8 cellular contexts compared by ENCODE assay signal in the genomic region with DNA sequence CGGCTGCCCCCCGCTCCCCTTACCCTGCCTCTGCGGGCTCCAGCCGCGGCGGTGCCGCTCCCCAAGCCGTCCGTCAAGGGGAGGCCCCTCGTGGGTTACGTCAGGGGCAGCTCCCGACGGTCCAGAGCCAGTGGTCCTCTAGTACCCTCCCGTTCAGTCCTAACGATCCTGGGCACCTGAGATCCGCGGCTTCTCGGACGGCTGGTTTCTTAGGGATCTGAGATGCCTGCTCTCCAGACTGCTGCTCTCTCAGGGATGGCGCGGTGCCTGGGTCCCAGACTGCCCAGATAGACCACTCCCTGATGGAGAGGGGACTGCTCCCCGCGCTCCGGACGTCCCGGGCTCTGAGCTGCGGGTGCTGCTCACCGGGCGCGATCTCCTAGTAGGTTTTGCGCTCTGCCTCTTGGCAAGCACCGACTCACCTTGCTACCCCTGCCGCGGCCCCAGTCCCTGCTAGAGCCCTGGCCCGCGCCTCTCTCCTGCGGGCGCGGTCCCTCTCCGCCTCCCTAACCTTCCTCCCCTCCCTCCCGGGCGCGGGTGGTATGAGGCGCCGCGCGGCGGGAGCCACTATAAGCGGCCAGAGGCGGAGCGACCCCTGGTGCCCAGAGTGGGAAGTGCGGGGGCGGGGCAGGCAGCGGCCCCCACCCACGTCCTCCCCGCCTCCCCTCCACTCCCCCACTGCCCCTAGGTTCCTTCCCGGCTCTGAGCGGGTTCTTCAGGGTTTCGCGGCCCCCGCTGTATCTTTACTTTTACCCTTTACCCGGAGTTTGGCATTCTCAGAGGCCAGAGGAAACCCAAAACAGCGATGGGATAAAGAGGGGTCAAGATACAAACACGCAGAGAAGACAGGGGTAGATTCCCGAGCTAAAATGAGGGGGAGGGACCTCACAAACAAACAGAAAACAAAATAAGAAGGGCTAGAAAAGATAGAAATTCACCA. TPM values are rescaled to one million over a fixed set of nuclear protein-coding genes. Genes with fewer than 3 reads are reported as not detected.
DNase-seq lines count a peak whose midpoint lies in the region; TF ChIP-seq lines count a peak whose summit lies in the region.

A gene (minus strand): TSS at position 544 of the 940 bp plus-strand sequence. CDS start 711 bp downstream, outside the sequence.

- peak within 1 kb of the TSS; percentile 77 for H3K4me2 ChIP-seq in OCI-LY7 (ENCODE audit: low read length)

- H3K36me3 ChIP-seq in OCI-LY7 (ENCODE audit: insufficient read depth, low read length): no peaks in the 10 kb centered on the region; the same call in 1 of the 2 replicates
- no peaks in the 10 kb centered on the region for H3K36me3 ChIP-seq in esophagus muscularis mucosa

- POLR2A ChIA-PET in OCI-LY7 (lab: Charles Lee): interaction anchor here (1.4 kb wide), 1 partner anchor 14 kb away, joined by 3 read pairs; a partner anchor contains a TSS

- WGBS in esophagus muscularis mucosa: 2% methylated on average over 28 of the region's 65 CpGs

- H3K9me2 ChIP-seq in OCI-LY7 (ENCODE audit: insufficient read depth, low read length): no peaks in the 10 kb centered on the region

- peak; percentile 76 to 92 (median 80) for DNase-seq in NCI-H1417 (lab: John Stamatoyannopoulos, UW)
- DNase-seq in NCI-H1417 treated with DMSO at 0.1 percent for 48 hours (lab: John Stamatoyannopoulos, UW): no peak
- peak; percentile 79 for DNase-seq in HT1080 (ENCODE audit: low read depth)
- DNase-seq in OCI-LY7 (ENCODE audit: low spot score): peak; percentile 82
- peak; percentile 82 for DNase-seq in activated T-cell treated with anti-CD3 and anti-CD28 coated beads for 48 hours (ENCODE audit: low read depth)
- peak; percentile 93 for DNase-seq in esophagus muscularis mucosa (ENCODE audit: extremely low spot score)
- peak; percentile 80 for DNase-seq in myocyte (ENCODE audit: low read depth)
- peak; percentile 83 for DNase-seq in stimulated activated CD8-positive, alpha-beta memory T cell treated with anti-CD3 and anti-CD28 coated beads, Interleukin-7, amount 100 ng/mL, for 24 hours (ENCODE audit: low read depth)

- peak; percentile 92 for TF ChIP-seq CTCF in OCI-LY7 (conservative IDR thresholded peaks at IDR 0.05; ENCODE audit: low read length)
- TF ChIP-seq CTCF in esophagus muscularis mucosa (IDR thresholded peaks at IDR 0.05): peak in 2 of 3 experiments; percentile 79 to 94

- no peak for TF ChIP-seq POLR2A in esophagus muscularis mucosa (IDR thresholded peaks at IDR 0.05; ENCODE audit: low read depth)

- no peaks in the 10 kb centered on the region for H3K9me3 ChIP-seq in OCI-LY7 (ENCODE audit: low read length)
- no peaks in the 10 kb centered on the region for H3K9me3 ChIP-seq in esophagus muscularis mucosa

- no peak for TF ChIP-seq EP300 in esophagus muscularis mucosa (IDR thresholded peaks at IDR 0.05)

- no peaks in the 10 kb centered on the region for H3K79me2 ChIP-seq in OCI-LY7 (ENCODE audit: insufficient read depth, low read depth, low read length)

- peaks cover 11% of the 10 kb centered on the region for H3K4me1 ChIP-seq in OCI-LY7 (ENCODE audit: insufficient read depth, low read length, poor library complexity, severe bottlenecking)
- H3K4me1 ChIP-seq in esophagus muscularis mucosa: peaks cover 1 to 42% (median 27%) of the 10 kb centered on the region in 4 donors

- H3K27ac ChIP-seq in OCI-LY7 (ENCODE audit: low read depth, low read length, poor library complexity, severe bottlenecking) (no peak within 1 kb of the TSS), esophagus muscularis mucosa (replicated peaks in 1 of 4) (no peak within 1 kb of the TSS)

- CTCF ChIA-PET in OCI-LY7 (lab: Charles Lee; ENCODE audit: unreplicated experiment): no interaction called here

- peak within 1 kb of the TSS; percentile 78 for H2AFZ ChIP-seq in OCI-LY7 (ENCODE audit: low read length)

- intact Hi-C loops in OCI-LY7 (cut with micrococcal nuclease; ENCODE audit: unreplicated experiment) (loop anchor here (1.0 kb wide), 1 partner anchor 49 kb away; no protein-coding TSS in a partner anchor), esophagus muscularis mucosa (cut with DNase I) (no loop called here)

- no peaks in the 10 kb centered on the region for H4K20me1 ChIP-seq in OCI-LY7 (ENCODE audit: insufficient read depth, low read length)

- no TSS peak for BruUV-seq in OCI-LY7 (replicated peaks; lab: Mats Ljungman, UMichigan)

- H3K4me3 ChIP-seq in OCI-LY7 (ENCODE audit: low read depth, low read length, poor library complexity, severe bottlenecking): peak within 1 kb of the TSS; percentile 60
- peak within 1 kb of the TSS; percentile 40 to 52 (median 42) for H3K4me3 ChIP-seq in esophagus muscularis mucosa

- peaks cover 10 to 89% (median 44%) of the 10 kb centered on the region in 4 donors for H3K27me3 ChIP-seq in esophagus muscularis mucosa

RNA-seq across cellular contexts. Expression of the gene that starts here (rescaled TPM):
- total RNA-seq in HT1080 (2014; rRNA removed; shearing (Covaris generic)): 5.3 and 5.7 TPM in 2 replicates
- polyA plus RNA-seq in HT1080 (2015; cell fraction: cytosol; rRNA removed): 3.1 and 3.6 TPM in 2 replicates
- 3.5 and 3.6 TPM in 2 replicates for polyA plus RNA-seq in HT1080 (2015; cell fraction: nucleus; rRNA removed)
- total RNA-seq in OCI-LY7 (2014; rRNA removed; shearing (Covaris generic)): 0.19 and 0.21 TPM in 2 replicates
- 0.17 TPM in 1 of 2 replicates, not detected in the other for total RNA-seq in OCI-LY7 (2022)
- not detected for total RNA-seq in esophagus muscularis mucosa
- 37.7 and 119 TPM in 2 replicates for total RNA-seq in myocyte
- polyA plus RNA-seq in myocyte (2012): 6.3 TPM

Comparison
In these comparisons a context has a peak if more than half of its experiments do, and no peak if none do; other contexts are left out.
1. Peak in DNase-seq, H3K4me3 ChIP-seq and H3K4me2 ChIP-seq in OCI-LY7; RNA of the gene not detected or under 1 TPM.
2. Peak in DNase-seq and H3K4me3 ChIP-seq in esophagus muscularis mucosa; RNA of the gene not detected or under 1 TPM.